19 cellular contexts compared by ENCODE assay signal in the genomic region with DNA sequence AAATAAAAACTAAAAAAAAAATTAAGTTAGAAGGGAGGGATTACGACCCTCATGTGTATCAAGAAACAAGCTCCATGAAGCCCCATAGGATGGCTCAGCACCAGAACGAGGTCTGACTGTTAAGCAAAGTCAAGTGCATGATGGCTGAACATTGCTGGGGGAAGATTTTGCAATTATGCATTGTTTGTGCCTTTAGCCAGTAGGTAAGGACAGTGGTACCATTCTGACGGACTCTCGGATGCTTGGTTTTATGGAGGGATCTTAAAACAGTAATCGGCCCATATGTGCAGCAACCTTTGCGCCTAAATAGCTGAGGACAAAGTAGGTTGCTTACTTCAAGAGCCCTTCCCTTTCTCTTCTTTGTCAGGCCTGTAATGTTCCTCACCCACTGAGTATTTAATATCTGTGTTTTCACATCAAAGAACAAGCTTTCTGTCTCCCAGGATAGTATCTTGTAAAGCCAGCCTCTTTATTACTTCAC.
DNase-seq lines count a peak whose midpoint lies in the region; TF ChIP-seq lines count a peak whose summit lies in the region.
"Had no signal": no experiment of that assay in that cellular context is flagged by ENCODE, and none has a peak within 500 bp of the region (broad histone marks: within the 10 kb centered on the region; RNA-seq: fewer than 3 reads in every experiment).

No MANE protein-coding gene starts in this region.

- H3K36me3 ChIP-seq in SK-N-MC (ENCODE audit: insufficient read depth, low read length) (no peaks in the 10 kb centered on the region), liver (ENCODE audit: control insufficient read depth in 4 of 4, insufficient read depth in 3 of 4, low read depth in 1 of 4, low read length in 3 of 4) (no peaks in the 10 kb centered on the region), neural progenitor cell (no peaks in the 10 kb centered on the region), HAP-1 (replicated peaks) (no peaks in the 10 kb centered on the region)

- peaks cover 4% of the 10 kb centered on the region for H3K36me3 Mint-ChIP-seq in neural progenitor cell

- no peak for TF ChIP-seq RAD21 in liver (IDR thresholded peaks at IDR 0.05)

- peak overlapping the region; percentile 10 for H3K27ac Mint-ChIP-seq in neural progenitor cell
- H3K27ac Mint-ChIP-seq: CD4-positive, alpha-beta T cell; HFFc6 had no signal

- peaks cover 10% of the 10 kb centered on the region for H3F3A ChIP-seq in neural progenitor cell (ENCODE audit: low read depth)

- H3K27me3 Mint-ChIP-seq in neural progenitor cell (ENCODE audit: insufficient read depth, low read depth): peaks cover 2% of the 10 kb centered on the region
- H3K27me3 Mint-ChIP-seq: CD4-positive, alpha-beta T cell had no signal

- H3K4me3 ChIP-seq in SK-N-MC (no peak overlapping the region), liver (ENCODE audit: low read depth in 1 of 3, low read length in 3 of 3) (no peak overlapping the region), neural progenitor cell (no peak overlapping the region), HAP-1 (no peak overlapping the region)
- H3K4me3 ChIP-seq: A549, GM12878, GM23248 had no signal

- H3K9me3 ChIP-seq in SK-N-MC (ENCODE audit: low read depth, low read length) (no peaks in the 10 kb centered on the region), liver (ENCODE audit: control insufficient read depth in 4 of 4, low read length in 3 of 4) (no peaks in the 10 kb centered on the region), neural progenitor cell (ENCODE audit: low read depth) (no peaks in the 10 kb centered on the region), HAP-1 (no peaks in the 10 kb centered on the region)
- H3K9me3 ChIP-seq: A549, Caco-2 had no signal

- peaks cover 0 to 15% (median 2%) of the 10 kb centered on the region in 4 donors for H3K4me1 ChIP-seq in liver (ENCODE audit: control insufficient read depth in 4 of 4, insufficient read depth in 4 of 4, low read length in 3 of 4)
- peaks cover 27% of the 10 kb centered on the region for H3K4me1 ChIP-seq in neural progenitor cell
- no peaks in the 10 kb centered on the region for H3K4me1 ChIP-seq in HAP-1

- 81% methylated on average over 6 of the region's 6 CpGs for WGBS in liver

- H4K20me1 ChIP-seq in neural progenitor cell (ENCODE audit: low read depth): no peaks in the 10 kb centered on the region

- H3K4me2 ChIP-seq in neural progenitor cell: no peak overlapping the region
- H3K4me2 ChIP-seq: A549 had no signal

- peaks cover 2% of the 10 kb centered on the region for H3K9me3 Mint-ChIP-seq in neural progenitor cell
- H3K9me3 Mint-ChIP-seq: CD4-positive, alpha-beta T cell had no signal

- peaks cover 47% of the 10 kb centered on the region for H3K4me1 Mint-ChIP-seq in neural progenitor cell

- TF ChIP-seq CTCF in liver (IDR thresholded peaks at IDR 0.05; ENCODE audit: low read depth, low read length, missing input control) (no peak), neural progenitor cell (IDR thresholded peaks at IDR 0.05) (no peak)

- H3K27ac ChIP-seq in SK-N-MC: peak overlapping the region; percentile 68; the same call in 1 of the 2 replicates
- peak overlapping the region; percentile 35 to 52 for H3K27ac ChIP-seq in liver (ENCODE audit: low read depth in 1 of 2, low read length in 2 of 2)
- no peak overlapping the region for H3K27ac ChIP-seq in neural progenitor cell
- H3K27ac ChIP-seq: 22Rv1, A549, C4-2B, GM23248 had no signal

- DNase-seq in G401 (ENCODE audit: low spot score): peak; percentile 47
- DNase-seq in SK-N-MC (ENCODE audit: low read depth, low spot score): no peak
- DNase-seq in neural progenitor cell (ENCODE audit: low spot score): no peak
- DNase-seq in activated naive CD4-positive, alpha-beta T cell (lab: John Stamatoyannopoulos, UW): no peak
- no peak for DNase-seq in activated CD4-positive, alpha-beta T cell treated with anti-CD3 and anti-CD28 coated beads, Interleukin-2, amount 50 U/mL, for 1 hour
- DNase-seq in HAP-1 (ENCODE audit: low spot score in 2 of 2): no peak
- DNase-seq: AML-193; CD4-positive, alpha-beta T cell; DMS79; GF-D8; GM23248; HCEC 1CT; HFFc6 had no signal

- H3K79me2 ChIP-seq in neural progenitor cell (ENCODE audit: low read depth): no peaks in the 10 kb centered on the region

- no peaks in the 10 kb centered on the region for H3K27me3 ChIP-seq in liver (ENCODE audit: control insufficient read depth in 4 of 4, insufficient read depth in 4 of 4, low read length in 3 of 4)
- H3K27me3 ChIP-seq in neural progenitor cell: no peaks in the 10 kb centered on the region
- no peaks in the 10 kb centered on the region for H3K27me3 ChIP-seq in HAP-1 (ENCODE audit: low read depth)

- H3K9ac ChIP-seq in SK-N-MC (ENCODE audit: insufficient read length) (no peak overlapping the region), liver (ENCODE audit: low read depth in 1 of 2, low read length in 2 of 2) (no peak overlapping the region), neural progenitor cell (no peak overlapping the region)
- H3K9ac ChIP-seq: GM23248 had no signal

- in situ Hi-C loops in G401 (cut with HindIII; ENCODE audit: low sequenced_read_pairs) (no loop called here), HAP-1 (cut with MboI; ENCODE audit: low sequenced_read_pairs) (no loop called here)

- H2AFZ ChIP-seq in neural progenitor cell (replicated peaks): no peak overlapping the region
- H2AFZ ChIP-seq: GM23248 had no signal

- no peak overlapping the region for H3K4me3 Mint-ChIP-seq in neural progenitor cell
- H3K4me3 Mint-ChIP-seq: CD4-positive, alpha-beta T cell; HFFc6 had no signal

TF ChIP-seq in liver, 16 proteins besides CTCF, POLR2A, EP300 and RAD21:
- no peak for TF ChIP-seq FOXA1 (IDR thresholded peaks at IDR 0.05)
- TF ChIP-seq RXRA (IDR thresholded peaks at IDR 0.05): no peak
- TF ChIP-seq EGR1 (IDR thresholded peaks at IDR 0.05; ENCODE audit: low read depth in 2 of 2): no peak
- no peak for TF ChIP-seq SP1 (IDR thresholded peaks at IDR 0.05)
